ENCODE assay signal across 8 cellular contexts in genomic region chr13:94595006-94595942, GRCh38. TPM values are rescaled to one million over a fixed set of nuclear protein-coding genes. Genes with fewer than 3 reads are reported as not detected.
DNase-seq lines count a peak whose midpoint lies in the region; FAIRE-seq and TF ChIP-seq lines count a peak whose summit lies in the region.

No MANE protein-coding gene starts in this region.

- peak overlapping the region; percentile 65 for H3K4me2 ChIP-seq in neural cell (ENCODE audit: low read length)

- TF ChIP-seq RAD21 in neural cell (conservative IDR thresholded peaks at IDR 0.05) = no peak

- H2AFZ ChIP-seq in neural cell (ENCODE audit: low read depth, low read length) = peak overlapping the region; percentile 93

- H3K4me3 ChIP-seq in H7 (ENCODE audit: insufficient read depth, low read depth, low read length) (peak overlapping the region; percentile 76), esophagus squamous epithelium (peak overlapping the region; percentile 74 to 93 (median 88)), neural cell (ENCODE audit: low read length) (peak overlapping the region; percentile 91)

- H3K27ac ChIP-seq in esophagus squamous epithelium (peak overlapping the region; percentile 79 to 90 (median 88)), neural cell (ENCODE audit: low read length) (peak overlapping the region; percentile 34)

- H3K9me2 ChIP-seq in neural cell (ENCODE audit: insufficient read depth, low read length) = no peaks in the 10 kb centered on the region

- H3F3A ChIP-seq in neural cell (ENCODE audit: insufficient read depth, low read length, poor library complexity, severe bottlenecking) = no peaks in the 10 kb centered on the region

- no peak for TF ChIP-seq POLR2A in GM12892 (IDR thresholded peaks at IDR 0.05; ENCODE audit: low read depth, low read length)
- TF ChIP-seq POLR2A in esophagus squamous epithelium (IDR thresholded peaks at IDR 0.05) = no peak

- no peak for TF ChIP-seq EP300 in neural cell (conservative IDR thresholded peaks at IDR 0.05; ENCODE audit: poor library complexity, severe bottlenecking)

- no peaks in the 10 kb centered on the region for H3K79me2 ChIP-seq in neural cell (replicated peaks; ENCODE audit: insufficient read depth, low read length)

- TF ChIP-seq CTCF in esophagus squamous epithelium (IDR thresholded peaks at IDR 0.05) = no peak
- TF ChIP-seq CTCF in neural cell (IDR thresholded peaks at IDR 0.05; ENCODE audit: poor library complexity, severe bottlenecking) = no peak

- H3K27me3 ChIP-seq in H7 (ENCODE audit: control insufficient read depth, insufficient read depth, low read length) (no peaks in the 10 kb centered on the region), esophagus squamous epithelium (no peaks in the 10 kb centered on the region), neural cell (ENCODE audit: insufficient read depth, low read depth, low read length) (no peaks in the 10 kb centered on the region)

- no peaks in the 10 kb centered on the region for H4K20me1 ChIP-seq in neural cell (ENCODE audit: insufficient read depth)

- WGBS in esophagus squamous epithelium, 2 donors = 5 to 6% methylated on average over 12 to 16 of the region's 16 CpGs

- intact Hi-C loops in esophagus squamous epithelium (cut with DNase I) = no loop called here

- FAIRE-seq in GM12892 (lab: Jason Lieb, UNC) = peak; percentile 60

- peak overlapping the region; percentile 70 for H3K9ac ChIP-seq in neural cell (ENCODE audit: low read length)

- peak; percentile 17 for DNase-seq in GM12892 (ENCODE audit: insufficient read length)
- DNase-seq in H7 = peak; percentile 36
- peak; percentile 26 for DNase-seq in M059J (ENCODE audit: low read depth)
- DNase-seq in activated CD8-positive, alpha-beta memory T cell treated with anti-CD3 and anti-CD28 coated beads, Interleukin-2, amount 50 U/mL, for 4 hours = peak; percentile 26
- DNase-seq in esophagus squamous epithelium (lab: John Stamatoyannopoulos, UW) = no peak
- DNase-seq in NCI-H1930 (lab: John Stamatoyannopoulos, UW) = no peak
- DNase-seq in middle frontal gyrus (ENCODE audit: extremely low spot score, low spot score) = no peak

- H3K9me3 ChIP-seq in esophagus squamous epithelium = no peaks in the 10 kb centered on the region
- H3K9me3 ChIP-seq in neural cell (ENCODE audit: low read length) = no peaks in the 10 kb centered on the region

- H3K4me1 ChIP-seq in esophagus squamous epithelium = peaks cover 9 to 34% (median 20%) of the 10 kb centered on the region in 3 donors

- H3K36me3 ChIP-seq in H7 (replicated peaks; ENCODE audit: control insufficient read depth, insufficient read depth, low read length) (no peaks in the 10 kb centered on the region; the same call in 1 of the 2 replicates), esophagus squamous epithelium (peaks cover 0 to 29% (median 6%) of the 10 kb centered on the region in 3 donors), neural cell (ENCODE audit: insufficient read depth, low read length) (no peaks in the 10 kb centered on the region)

TF ChIP-seq in neural cell, 6 proteins besides CTCF, POLR2A, EP300 and RAD21:
- TF ChIP-seq MXI1 (conservative IDR thresholded peaks at IDR 0.05; ENCODE audit: poor library complexity, severe bottlenecking) (no peak), TAF1 (IDR thresholded peaks at IDR 0.05; ENCODE audit: low read depth) (no peak), SMC3 (conservative IDR thresholded peaks at IDR 0.05; ENCODE audit: poor library complexity) (no peak), EZH2 (IDR thresholded peaks at IDR 0.05; ENCODE audit: borderline replicate concordance, insufficient read depth, low read length, poor library complexity, severe bottlenecking) (no peak)

RNA-seq across cellular contexts. Expression of gene TGDS, which starts 0.7 kb away (rescaled TPM):
- 17.8 TPM for polyA plus RNA-seq in GM12892 (2012; ENCODE audit: missing spikeins)
- total RNA-seq in H7 (2014; rRNA removed; shearing (Covaris generic)) = 21.0 and 27.4 TPM in 2 replicates
- 13.1 and 15.2 TPM in 2 replicates for total RNA-seq in M059J (2014; rRNA removed; shearing (Covaris generic))
- 10 to 100 TPM in 2 of 4 donors, 1 to 10 TPM in 2; 2.5 to 17.9 (median 9.8) TPM for total RNA-seq in esophagus squamous epithelium
- polyA plus RNA-seq in neural cell = 10.2 and 10.3 TPM in 2 replicates
- 8.6 and 9.3 TPM in 2 replicates for polyA minus RNA-seq in neural cell

RNA-seq across cellular contexts. Expression of gene GPR180, which starts 6.4 kb away (rescaled TPM):
- polyA plus RNA-seq in GM12892 (2012; ENCODE audit: missing spikeins) = 5.5 TPM
- total RNA-seq in H7 (2014; rRNA removed; shearing (Covaris generic)) = 5.6 and 6.7 TPM in 2 replicates
- total RNA-seq in M059J (2014; rRNA removed; shearing (Covaris generic)) = 10.7 and 13.9 TPM in 2 replicates
- 1 to 10 TPM; 2.6 to 5.3 (median 3.6) TPM for total RNA-seq in esophagus squamous epithelium
- 5.5 and 5.7 TPM in 2 replicates for polyA plus RNA-seq in neural cell
- polyA minus RNA-seq in neural cell = 10.2 and 11.8 TPM in 2 replicates

Comparison
In these comparisons a context has a peak if more than half of its experiments do, and no peak if none do; other contexts are left out.
1. DNase-seq: peak in GM12892 (single experiment), H7 (single experiment), M059J (single experiment) and activated CD8-positive, alpha-beta memory T cell treated with anti-CD3 and anti-CD28 coated beads, Interleukin-2, amount 50 U/mL, for 4 hours (single experiment); none in esophagus squamous epithelium (single experiment), NCI-H1930 (0 of 2) and middle frontal gyrus (single experiment).
2. Peak in every context shown above with its lines, with median percentiles within 50 percentile points of each other: H3K4me3 ChIP-seq.